In the genomic region with DNA sequence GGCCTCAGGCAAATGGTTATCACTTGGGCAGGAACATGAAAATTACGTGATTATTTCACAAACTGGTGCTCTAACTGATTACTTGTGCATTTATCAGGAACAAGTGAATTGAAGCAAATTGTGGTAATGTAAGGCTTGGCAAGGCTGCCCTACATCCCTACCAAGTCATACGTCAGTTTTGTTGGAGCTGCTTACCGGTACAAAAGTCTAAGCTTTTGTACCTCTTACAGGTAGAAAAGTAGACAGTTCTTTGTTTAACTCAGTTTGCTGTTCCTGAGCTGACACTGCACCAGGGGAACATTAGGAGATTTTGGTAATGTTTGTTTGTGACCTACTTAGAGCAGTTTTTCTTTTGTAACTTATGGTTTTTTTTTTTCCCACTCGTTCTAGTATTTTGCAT, we compare ENCODE assay signal across 9 cellular contexts. TPM values are rescaled to one million over a fixed set of nuclear protein-coding genes. Genes with fewer than 3 reads are reported as not detected.
DNase-seq lines count a peak whose midpoint lies in the region; ATAC-seq and TF ChIP-seq lines count a peak whose summit lies in the region.
"Had no signal": no experiment of that assay in that cellular context is flagged by ENCODE, and none has a peak within 500 bp of the region (broad histone marks: within the 10 kb centered on the region; RNA-seq: fewer than 3 reads in every experiment).

No MANE protein-coding gene starts in this region.

- no peak for DNase-seq in activated T-cell treated with anti-CD3 and anti-CD28 coated beads, Interleukin-2, amount 50 U/mL, for 72 hours
- DNase-seq in activated T-cell treated with anti-CD3 and anti-CD28 coated beads for 4 hours (no peak), type B pancreatic cell (ENCODE audit: extremely low spot score, unreplicated experiment) (no peak), left colon (no peak)
- DNase-seq in activated naive CD8-positive, alpha-beta T cell treated with anti-CD3 and anti-CD28 coated beads, Interleukin-2, amount 50 U/mL, for 24 hours = no peak
- DNase-seq: effector memory CD8-positive, alpha-beta T cell had no signal

- peak overlapping the region; percentile 24 for H3K27ac ChIP-seq in layer of hippocampus (ENCODE audit: low read depth, low read length)

- intact Hi-C loops in left colon (cut with DNase I, micrococcal nuclease) = no loop called here

- no peak for ATAC-seq in activated T-cell treated with anti-CD3 and anti-CD28 coated beads, Interleukin-2, amount 50 U/mL, for 72 hours (replicated peaks in 1 of 2)
- no peak for ATAC-seq in activated naive CD8-positive, alpha-beta T cell treated with anti-CD3 and anti-CD28 coated beads, Interleukin-2, amount 50 U/mL, for 24 hours
- ATAC-seq in left colon = no peak
- ATAC-seq in GM21367 (IDR thresholded peaks at IDR 0.05; ENCODE audit: unreplicated experiment) = no peak
- ATAC-seq in HG03521 (IDR thresholded peaks at IDR 0.05; ENCODE audit: unreplicated experiment) = no peak
- ATAC-seq: effector memory CD8-positive, alpha-beta T cell had no signal

- H3K4me1 Mint-ChIP-seq in activated T-cell treated with anti-CD3 and anti-CD28 coated beads, Interleukin-2, amount 50 U/mL, for 72 hours (ENCODE audit: low read depth) = peaks cover 58% of the 10 kb centered on the region
- peaks cover 57% of the 10 kb centered on the region for H3K4me1 Mint-ChIP-seq in activated naive CD8-positive, alpha-beta T cell treated with anti-CD3 and anti-CD28 coated beads, Interleukin-2, amount 50 U/mL, for 24 hours
- H3K4me1 Mint-ChIP-seq in type B pancreatic cell (ENCODE audit: unreplicated experiment) = peaks cover 37% of the 10 kb centered on the region

- H3K27me3 ChIP-seq in layer of hippocampus (ENCODE audit: control insufficient read depth, insufficient read depth, low read length) = no peaks in the 10 kb centered on the region

- TF ChIP-seq CTCF in type B pancreatic cell (conservative IDR thresholded peaks at IDR 0.05) = no peak

- H3K4me3 Mint-ChIP-seq in activated T-cell treated with anti-CD3 and anti-CD28 coated beads, Interleukin-2, amount 50 U/mL, for 72 hours = peak overlapping the region; percentile 83 to 84
- peak overlapping the region; percentile 93 for H3K4me3 Mint-ChIP-seq in activated naive CD8-positive, alpha-beta T cell treated with anti-CD3 and anti-CD28 coated beads, Interleukin-2, amount 50 U/mL, for 24 hours
- H3K4me3 Mint-ChIP-seq in type B pancreatic cell = peak overlapping the region; percentile 92
- H3K4me3 Mint-ChIP-seq: effector memory CD8-positive, alpha-beta T cell had no signal

- H3K27me3 Mint-ChIP-seq in activated T-cell treated with anti-CD3 and anti-CD28 coated beads, Interleukin-2, amount 50 U/mL, for 72 hours (ENCODE audit: low read depth) = no peaks in the 10 kb centered on the region
- no peaks in the 10 kb centered on the region for H3K27me3 Mint-ChIP-seq in activated naive CD8-positive, alpha-beta T cell treated with anti-CD3 and anti-CD28 coated beads, Interleukin-2, amount 50 U/mL, for 24 hours
- no peaks in the 10 kb centered on the region for H3K27me3 Mint-ChIP-seq in type B pancreatic cell
- H3K27me3 Mint-ChIP-seq: effector memory CD8-positive, alpha-beta T cell had no signal

- H3K27ac Mint-ChIP-seq in activated T-cell treated with anti-CD3 and anti-CD28 coated beads, Interleukin-2, amount 50 U/mL, for 72 hours = peak overlapping the region; percentile 9
- peak overlapping the region; percentile 64 for H3K27ac Mint-ChIP-seq in activated naive CD8-positive, alpha-beta T cell treated with anti-CD3 and anti-CD28 coated beads, Interleukin-2, amount 50 U/mL, for 24 hours
- H3K27ac Mint-ChIP-seq in type B pancreatic cell = peak overlapping the region; percentile 68
- H3K27ac Mint-ChIP-seq: effector memory CD8-positive, alpha-beta T cell had no signal

- peaks cover 5 to 22% of the 10 kb centered on the region in 2 donors for H3K36me3 Mint-ChIP-seq in activated T-cell treated with anti-CD3 and anti-CD28 coated beads, Interleukin-2, amount 50 U/mL, for 72 hours (ENCODE audit: insufficient read depth in 2 of 2)
- peaks cover 53% of the 10 kb centered on the region for H3K36me3 Mint-ChIP-seq in activated naive CD8-positive, alpha-beta T cell treated with anti-CD3 and anti-CD28 coated beads, Interleukin-2, amount 50 U/mL, for 24 hours (ENCODE audit: low read depth)
- H3K36me3 Mint-ChIP-seq in type B pancreatic cell = peaks cover 21% of the 10 kb centered on the region

- no peaks in the 10 kb centered on the region for H3K9me3 Mint-ChIP-seq in activated T-cell treated with anti-CD3 and anti-CD28 coated beads, Interleukin-2, amount 50 U/mL, for 72 hours
- H3K9me3 Mint-ChIP-seq in activated naive CD8-positive, alpha-beta T cell treated with anti-CD3 and anti-CD28 coated beads, Interleukin-2, amount 50 U/mL, for 24 hours = no peaks in the 10 kb centered on the region
- no peaks in the 10 kb centered on the region for H3K9me3 Mint-ChIP-seq in type B pancreatic cell
- H3K9me3 Mint-ChIP-seq: effector memory CD8-positive, alpha-beta T cell had no signal

RNA-seq across cellular contexts. Expression of a gene that starts 2.2 kb away (rescaled TPM):
- 100 to 1,000 TPM; 133 to 157 TPM for total RNA-seq in activated T-cell treated with anti-CD3 and anti-CD28 coated beads, Interleukin-2, amount 50 U/mL, for 72 hours
- total RNA-seq in type B pancreatic cell (ENCODE audit: low replicate concordance) (218 and 241 TPM in 2 replicates), left colon (100 to 1,000 TPM; 116 to 141 TPM)

RNA-seq across cellular contexts. Expression of a gene that starts 15.5 kb away (rescaled TPM):
- 10 to 100 TPM; 56.1 to 68.0 TPM for total RNA-seq in activated T-cell treated with anti-CD3 and anti-CD28 coated beads, Interleukin-2, amount 50 U/mL, for 72 hours
- total RNA-seq in type B pancreatic cell (ENCODE audit: low replicate concordance) (81.0 and 110 TPM in 2 replicates), left colon (10 to 100 TPM; 48.7 to 49.2 TPM)

Comparison
In these comparisons a context has a peak if more than half of its experiments do, and no peak if none do; other contexts are left out.
1. H3K27ac Mint-ChIP-seq: peak in every context shown above with its lines; median percentile 68 in type B pancreatic cell; 64 in activated naive CD8-positive, alpha-beta T cell treated with anti-CD3 and anti-CD28 coated beads, Interleukin-2, amount 50 U/mL, for 24 hours; 9 in activated T-cell treated with anti-CD3 and anti-CD28 coated beads, Interleukin-2, amount 50 U/mL, for 72 hours.